Comparison of ENCODE assay signal across 8 cellular contexts in genomic region chr15:85379403-85380131, GRCh38. TPM values are rescaled to one million over a fixed set of nuclear protein-coding genes. Genes with fewer than 3 reads are reported as not detected.
DNase-seq lines count a peak whose midpoint lies in the region; ATAC-seq, FAIRE-seq and TF ChIP-seq lines count a peak whose summit lies in the region.

No MANE protein-coding gene starts in this region.

- H3K27ac Mint-ChIP-seq in T-helper 2 cell treated with Interferon-gamma antibody and Interleukin-4, amounts not matched to agents 5 μg/mL and 100 μg/mL, for 36 hours = peak overlapping the region; percentile 98

- no peak for TF ChIP-seq CTCF in coronary artery (IDR thresholded peaks at IDR 0.05)

- H3K27ac ChIP-seq in coronary artery = peak overlapping the region; percentile 84 to 96
- H3K27ac ChIP-seq in muscle layer of duodenum (ENCODE audit: low read length) = peak overlapping the region; percentile 74
- peak overlapping the region; percentile 44 for H3K27ac ChIP-seq in thymus (ENCODE audit: low read depth)

- H3K4me3 ChIP-seq in coronary artery (peak overlapping the region; percentile 96), muscle layer of duodenum (ENCODE audit: low read depth in 1 of 2, low read length in 2 of 2) (peak overlapping the region; percentile 71 to 76), thymus (ENCODE audit: low read length) (peak overlapping the region; percentile 86)

- H3K27me3 ChIP-seq in muscle layer of duodenum (ENCODE audit: low read depth, low read length) (no peaks in the 10 kb centered on the region), thymus (ENCODE audit: control insufficient read depth, insufficient read depth) (peaks cover 2% of the 10 kb centered on the region)

- H3K4me3 Mint-ChIP-seq in T-helper 2 cell treated with Interferon-gamma antibody and Interleukin-4, amounts not matched to agents 5 μg/mL and 100 μg/mL, for 36 hours = peak overlapping the region; percentile 95

- H3K36me3 Mint-ChIP-seq in T-helper 2 cell treated with Interferon-gamma antibody and Interleukin-4, amounts not matched to agents 5 μg/mL and 100 μg/mL, for 36 hours (ENCODE audit: low read depth) = peaks cover 19% of the 10 kb centered on the region

- FAIRE-seq in HTR-8/SVneo (lab: Jason Lieb, UNC) = no peak

- 4% methylated on average over 19 of the region's 19 CpGs for WGBS in thymus

- H3K9me3 Mint-ChIP-seq in T-helper 2 cell treated with Interferon-gamma antibody and Interleukin-4, amounts not matched to agents 5 μg/mL and 100 μg/mL, for 36 hours = no peaks in the 10 kb centered on the region

- no peaks in the 10 kb centered on the region for H3K36me3 ChIP-seq in muscle layer of duodenum (ENCODE audit: control insufficient read depth in 1 of 2, insufficient read depth in 2 of 2, low read length in 2 of 2)
- H3K36me3 ChIP-seq in thymus (ENCODE audit: control insufficient read depth, insufficient read depth) = no peaks in the 10 kb centered on the region

- ATAC-seq in GM21390 (IDR thresholded peaks at IDR 0.05; ENCODE audit: unreplicated experiment) = no peak

- H3K4me1 ChIP-seq in muscle layer of duodenum (ENCODE audit: control insufficient read depth in 1 of 2, insufficient read depth in 2 of 2, low read length in 2 of 2) (peaks cover 5 to 12% of the 10 kb centered on the region in 2 donors), thymus (ENCODE audit: control insufficient read depth, insufficient read depth, low read length) (peaks cover 4% of the 10 kb centered on the region)

- H3K9me3 ChIP-seq in muscle layer of duodenum (ENCODE audit: control insufficient read depth in 1 of 2, low read length in 2 of 2) = no peaks in the 10 kb centered on the region
- H3K9me3 ChIP-seq in thymus (ENCODE audit: control insufficient read depth) = no peaks in the 10 kb centered on the region

- H3K27me3 Mint-ChIP-seq in T-helper 2 cell treated with Interferon-gamma antibody and Interleukin-4, amounts not matched to agents 5 μg/mL and 100 μg/mL, for 36 hours (ENCODE audit: low read depth) = peaks cover 2% of the 10 kb centered on the region

- DNase-seq in NCI-H82 (lab: John Stamatoyannopoulos, UW) (peak; percentile 19), NCI-H82 treated with DMSO at 0.1 percent for 48 hours (lab: John Stamatoyannopoulos, UW; ENCODE audit: unreplicated experiment) (no peak), coronary artery (ENCODE audit: low spot score) (no peak), HTR-8/SVneo (ENCODE audit: insufficient read length, low spot score) (no peak)
- peak; percentile 51 for DNase-seq in T-helper 2 cell treated with Interferon-gamma antibody and Interleukin-4, amounts not matched to agents 5 μg/mL and 100 μg/mL, for 36 hours (ENCODE audit: low spot score)

- peaks cover 45% of the 10 kb centered on the region for H3K4me1 Mint-ChIP-seq in T-helper 2 cell treated with Interferon-gamma antibody and Interleukin-4, amounts not matched to agents 5 μg/mL and 100 μg/mL, for 36 hours (ENCODE audit: low read depth)

RNA-seq across cellular contexts. Expression of gene AKAP13, which starts 0.8 kb away (rescaled TPM):
- polyA plus RNA-seq in thymus = 49.8 TPM

Comparison
In these comparisons a context has a peak if more than half of its experiments do, and no peak if none do; other contexts are left out.
1. DNase-seq: peak in NCI-H82 (single experiment) and T-helper 2 cell treated with Interferon-gamma antibody and Interleukin-4, amounts not matched to agents 5 μg/mL and 100 μg/mL, for 36 hours (single experiment); none in NCI-H82 treated with DMSO at 0.1 percent for 48 hours (single experiment), coronary artery (single experiment) and HTR-8/SVneo (single experiment).
2. Peak in every context shown above with its lines, with median percentiles within 50 percentile points of each other: H3K27ac ChIP-seq and H3K4me3 ChIP-seq.